Comparison of ENCODE assay signal across 13 cellular contexts in genomic region chr17:4706121-4706520, GRCh38. TPM values are rescaled to one million over a fixed set of nuclear protein-coding genes. Genes with fewer than 3 reads are reported as not detected.
DNase-seq lines count a peak whose midpoint lies in the region; ATAC-seq and TF ChIP-seq lines count a peak whose summit lies in the region.
"Had no signal": no experiment of that assay in that cellular context is flagged by ENCODE, and none has a peak within 500 bp of the region (broad histone marks: within the 10 kb centered on the region; RNA-seq: fewer than 3 reads in every experiment).

No MANE protein-coding gene starts in this region.

- intact Hi-C loops in Caco-2 (cut with micrococcal nuclease; ENCODE audit: unreplicated experiment) (no loop called here), natural killer cell (cut with micrococcal nuclease) (no loop called here), transverse colon (cut with DNase I; ENCODE audit: low total_unique reads) (no loop called here)

- H2BK12ac ChIP-seq in neuronal stem cell (ENCODE audit: low read length), result no peak overlapping the region

- no peaks in the 10 kb centered on the region for H3K4me1 ChIP-seq in Caco-2
- H3K4me1 ChIP-seq in transverse colon, result peaks cover 3 to 31% (median 21%) of the 10 kb centered on the region in 4 donors
- H3K4me1 ChIP-seq in SK-N-SH (ENCODE audit: control insufficient read depth in 1 of 2, insufficient read depth in 2 of 2, low read depth in 1 of 2, low read length in 1 of 2), result peaks cover 0 to 23% of the 10 kb centered on the region in 2 experiments; a peak in 2 of 4 replicates
- peaks cover 12 to 17% of the 10 kb centered on the region in 2 donors for H3K4me1 ChIP-seq in neuronal stem cell (ENCODE audit: control insufficient read depth in 2 of 2, insufficient read depth in 1 of 2, low read depth in 1 of 2, low read length in 2 of 2)

- H3K9ac ChIP-seq in SK-N-SH (no peak overlapping the region), neuronal stem cell (ENCODE audit: low read depth, low read length, poor library complexity) (no peak overlapping the region)

- H3F3A ChIP-seq in SK-N-SH (replicated peaks; ENCODE audit: insufficient read depth), result peaks cover 12% of the 10 kb centered on the region

- H3K4me3 Mint-ChIP-seq in Caco-2 (ENCODE audit: unreplicated experiment), result peak overlapping the region; percentile 82
- H3K4me3 Mint-ChIP-seq in IgD-negative memory B cell, result peak overlapping the region in 3 of 4 donors; percentile 4 to 81 (median 42)
- peak overlapping the region; percentile 43 for H3K4me3 Mint-ChIP-seq in natural killer cell
- H3K4me3 Mint-ChIP-seq: dendritic cell treated with granulocyte-macrophage colony-stimulating factor and Interleukin-4, amounts not matched to agents 40 ng/mL and 50 ng/mL, for 4 days had no signal

- peaks cover 35% of the 10 kb centered on the region for H3K79me2 ChIP-seq in SK-N-SH (ENCODE audit: insufficient read depth)

- H2BK120ac ChIP-seq in neuronal stem cell (ENCODE audit: low read depth, low read length), result no peak overlapping the region

- H2BK5ac ChIP-seq in neuronal stem cell (ENCODE audit: low read length), result no peak overlapping the region

- in situ Hi-C loops in transverse colon (cut with MboI; ENCODE audit: low pct_ligation_motif_present in 1 of 4, low pct_unique_long_range_greater_than_20kb in 1 of 4, low sequenced_read_pairs in 3 of 4), result no loop called here

- H3K14ac ChIP-seq in neuronal stem cell (ENCODE audit: low read length), result no peak overlapping the region

- TF ChIP-seq CTCF in Caco-2 (IDR thresholded peaks at IDR 0.05; ENCODE audit: insufficient read depth in 1 of 2, low read depth in 1 of 2, low read length in 1 of 2, severe bottlenecking in 1 of 2, unreplicated experiment in 1 of 2), result no peak
- TF ChIP-seq CTCF in natural killer cell (IDR thresholded peaks at IDR 0.05), result no peak
- no peak for TF ChIP-seq CTCF in transverse colon (IDR thresholded peaks at IDR 0.05)
- no peak for TF ChIP-seq CTCF in SK-N-SH (IDR thresholded peaks at IDR 0.05)

- H3K4me3 ChIP-seq in Caco-2 (ENCODE audit: low read depth, low read length), result no peak overlapping the region
- H3K4me3 ChIP-seq in transverse colon, result no peak overlapping the region
- H3K4me3 ChIP-seq in SK-N-SH (ENCODE audit: low read depth in 2 of 2, low read length in 1 of 2), result no peak overlapping the region
- no peak overlapping the region for H3K4me3 ChIP-seq in neuronal stem cell (ENCODE audit: low read length in 2 of 2)
- H3K4me3 ChIP-seq: lung, right lobe of liver had no signal

- H3K4me2 ChIP-seq in SK-N-SH, result no peak overlapping the region
- no peak overlapping the region for H3K4me2 ChIP-seq in neuronal stem cell (ENCODE audit: insufficient read depth, low read length, poor library complexity, severe bottlenecking)

- H3K23ac ChIP-seq in neuronal stem cell (ENCODE audit: low read depth, low read length, poor library complexity), result no peak overlapping the region

- no peak for ATAC-seq in natural killer cell
- no peak for ATAC-seq in GM21737 (IDR thresholded peaks at IDR 0.05; ENCODE audit: unreplicated experiment)
- ATAC-seq: right lobe of liver had no signal

- H3K4me1 Mint-ChIP-seq in Caco-2 (ENCODE audit: low read depth, unreplicated experiment), result peaks cover 16% of the 10 kb centered on the region
- peaks cover 27 to 33% (median 29%) of the 10 kb centered on the region in 3 donors for H3K4me1 Mint-ChIP-seq in IgD-negative memory B cell
- H3K4me1 Mint-ChIP-seq in natural killer cell, result peaks cover 34 to 45% of the 10 kb centered on the region in 2 donors

- TF ChIP-seq POLR2A in transverse colon (IDR thresholded peaks at IDR 0.05), result no peak

- TF ChIP-seq RAD21 in SK-N-SH (IDR thresholded peaks at IDR 0.05; ENCODE audit: low read length), result no peak

- BruUV-seq in Caco-2 (replicated peaks; lab: Mats Ljungman, UMichigan), result no TSS peak

- H4K20me1 ChIP-seq in SK-N-SH (ENCODE audit: insufficient read depth), result 0 out of 2 replicates have a peak, but pooled peaks cover 2% of the 10 kb centered on the region

- CTCF ChIA-PET in Caco-2 (lab: Charles Lee) (no interaction called here), SK-N-SH (lab: Yijun Ruan, JAX) (no interaction called here)

- H3K9me3 ChIP-seq in Caco-2 (no peaks in the 10 kb centered on the region), transverse colon (no peaks in the 10 kb centered on the region), SK-N-SH (no peaks in the 10 kb centered on the region), neuronal stem cell (replicated peaks in 1 of 2; ENCODE audit: control insufficient read depth in 2 of 2, insufficient read depth in 1 of 2, low read depth in 1 of 2, low read length in 2 of 2) (no peaks in the 10 kb centered on the region)
- H3K9me3 ChIP-seq: right lobe of liver had no signal

- no peaks in the 10 kb centered on the region for H3K9me2 ChIP-seq in SK-N-SH

- no peak overlapping the region for H3K27ac ChIP-seq in transverse colon
- no peak overlapping the region for H3K27ac ChIP-seq in SK-N-SH (ENCODE audit: low read depth in 2 of 2, low read length in 1 of 2)
- H3K27ac ChIP-seq in neuronal stem cell (replicated peaks; ENCODE audit: low read length), result no peak overlapping the region
- H3K27ac ChIP-seq: right lobe of liver had no signal

- H2AFZ ChIP-seq in SK-N-SH (ENCODE audit: low read depth) (no peak overlapping the region), neuronal stem cell (ENCODE audit: low read length) (no peak overlapping the region)

- no peak overlapping the region for H4K8ac ChIP-seq in neuronal stem cell (ENCODE audit: low read depth, low read length)

- no peak overlapping the region for H3K4ac ChIP-seq in neuronal stem cell (ENCODE audit: low read length)

- TF ChIP-seq EP300 in transverse colon (IDR thresholded peaks at IDR 0.05; ENCODE audit: low read depth), result no peak
- no peak for TF ChIP-seq EP300 in SK-N-SH (IDR thresholded peaks at IDR 0.05; ENCODE audit: borderline replicate concordance in 1 of 2, low read depth in 1 of 2, low read length in 1 of 2)

- H3K36me3 ChIP-seq in Caco-2 (ENCODE audit: control insufficient read depth, insufficient read depth, low read length) (no peaks in the 10 kb centered on the region), transverse colon (no peaks in the 10 kb centered on the region), SK-N-SH (replicated peaks in 1 of 2; ENCODE audit: control insufficient read depth in 1 of 2, insufficient read depth in 2 of 2, low read length in 1 of 2) (no peaks in the 10 kb centered on the region), neuronal stem cell (replicated peaks in 1 of 2; ENCODE audit: control insufficient read depth in 2 of 2, insufficient read depth in 2 of 2, low read length in 2 of 2) (peaks cover 2 to 9% of the 10 kb centered on the region in 2 donors)
- H3K36me3 ChIP-seq: right lobe of liver had no signal

- DNase-seq in Caco-2 (no peak), amniotic epithelial cell (ENCODE audit: low read depth) (peak; percentile 29), natural killer cell (no peak), transverse colon (no peak), SK-N-SH (no peak), neuronal stem cell (ENCODE audit: low spot score) (no peak)
- DNase-seq: NCI-H1436, NCI-H774, right lobe of liver had no signal

- H3K27me3 ChIP-seq in Caco-2 (replicated peaks; ENCODE audit: control insufficient read depth, insufficient read depth, low read length), result no peaks in the 10 kb centered on the region
- H3K27me3 ChIP-seq in transverse colon, result no peaks in the 10 kb centered on the region
- no peaks in the 10 kb centered on the region for H3K27me3 ChIP-seq in SK-N-SH (ENCODE audit: insufficient read depth)
- no peaks in the 10 kb centered on the region for H3K27me3 ChIP-seq in neuronal stem cell (ENCODE audit: control insufficient read depth in 3 of 3, insufficient read depth in 3 of 3, low read depth in 1 of 3, low read length in 3 of 3)
- H3K27me3 ChIP-seq: right lobe of liver had no signal

- H3K9me3 Mint-ChIP-seq in Caco-2 (ENCODE audit: unreplicated experiment) (no peaks in the 10 kb centered on the region), IgD-negative memory B cell (peaks cover 0 to 2% (median 0%) of the 10 kb centered on the region in 3 donors), natural killer cell (no peaks in the 10 kb centered on the region)
- H3K9me3 Mint-ChIP-seq: dendritic cell treated with granulocyte-macrophage colony-stimulating factor and Interleukin-4, amounts not matched to agents 40 ng/mL and 50 ng/mL, for 4 days had no signal

- H3K18ac ChIP-seq in neuronal stem cell (ENCODE audit: low read length), result no peak overlapping the region

- POLR2A ChIA-PET in Caco-2 (lab: Charles Lee) (no interaction called here), SK-N-SH (lab: Yijun Ruan, JAX) (no interaction called here)

- WGBS in transverse colon (ENCODE audit: low coverage in 1 of 2), 2 donors, result 83 to 84% methylated on average over 7 of the region's 7 CpGs
- 93% methylated on average over 7 of the region's 7 CpGs for WGBS in SK-N-SH (ENCODE audit: low lambda C conversion rate)
- WGBS in neuronal stem cell (ENCODE audit: extremely low coverage in 2 of 2, insufficient read length in 2 of 2, insufficient replicate concordance in 1 of 2), 2 donors, result no CpG with 5 or more reads among the region's 7 CpGs

- H3K27ac Mint-ChIP-seq in Caco-2 (ENCODE audit: unreplicated experiment) (no peak overlapping the region), IgD-negative memory B cell (peak overlapping the region in 1 of 3 donors; percentile 92), natural killer cell (no peak overlapping the region)
- H3K27ac Mint-ChIP-seq: dendritic cell treated with granulocyte-macrophage colony-stimulating factor and Interleukin-4, amounts not matched to agents 40 ng/mL and 50 ng/mL, for 4 days had no signal

- peaks cover 41% of the 10 kb centered on the region for H3K36me3 Mint-ChIP-seq in Caco-2 (ENCODE audit: insufficient read depth, unreplicated experiment)
- H3K36me3 Mint-ChIP-seq in IgD-negative memory B cell, result no peaks in the 10 kb centered on the region
- H3K36me3 Mint-ChIP-seq in natural killer cell, result no peaks in the 10 kb centered on the region

- peaks cover 6% of the 10 kb centered on the region for H3K79me1 ChIP-seq in neuronal stem cell (ENCODE audit: low read depth, low read length)

- H2BK15ac ChIP-seq in neuronal stem cell (ENCODE audit: low read length), result no peak overlapping the region

- H4K91ac ChIP-seq in neuronal stem cell (ENCODE audit: low read depth, low read length, poor library complexity), result no peak overlapping the region

- H3K27me3 Mint-ChIP-seq in Caco-2 (ENCODE audit: insufficient read depth, unreplicated experiment), result no peaks in the 10 kb centered on the region
- no peaks in the 10 kb centered on the region for H3K27me3 Mint-ChIP-seq in IgD-negative memory B cell
- H3K27me3 Mint-ChIP-seq in natural killer cell (ENCODE audit: low read depth in 2 of 2), result no peaks in the 10 kb centered on the region
- H3K27me3 Mint-ChIP-seq: dendritic cell treated with granulocyte-macrophage colony-stimulating factor and Interleukin-4, amounts not matched to agents 40 ng/mL and 50 ng/mL, for 4 days had no signal

- no peak overlapping the region for H2AK5ac ChIP-seq in neuronal stem cell (ENCODE audit: low read depth, low read length)

RNA-seq across cellular contexts. Expression of gene PELP1, which starts 2.2 kb away (rescaled TPM):
- total RNA-seq in Caco-2 (2022) (58.2 and 71.6 TPM in 2 replicates), natural killer cell (10 to 100 TPM; 32.3 to 45.8 (median 43.5) TPM), transverse colon (10 to 100 TPM; 12.3 to 42.2 (median 16.1) TPM)
- polyA plus RNA-seq in IgD-negative memory B cell (12.7 TPM), SK-N-SH (2012; rRNA removed) (12.2 and 21.8 TPM in 2 replicates)
- polyA plus RNA-seq in SK-N-SH (2012; cell fraction: cytosol; rRNA removed), result 6.9 and 10.2 TPM in 2 replicates
- polyA plus RNA-seq in SK-N-SH (2012; cell fraction: nucleus; rRNA removed), result 63.1 and 71.2 TPM in 2 replicates
- 45.3 TPM for polyA plus RNA-seq in neuronal stem cell (2013, experiment 1 of 2)
- 45.1 TPM for polyA plus RNA-seq in neuronal stem cell (2013, experiment 2 of 2)

RNA-seq across cellular contexts. Expression of gene ARRB2, which starts 4.3 kb away (rescaled TPM):
- total RNA-seq in Caco-2 (2022), result 37.1 and 37.8 TPM in 2 replicates
- polyA plus RNA-seq in IgD-negative memory B cell, result 21.5 TPM
- total RNA-seq in natural killer cell, result 100 to 1,000 TPM; 314 to 374 (median 335) TPM
- 10 to 100 TPM; 19.3 to 47.9 (median 36.8) TPM for total RNA-seq in transverse colon
- 17.3 and 24.6 TPM in 2 replicates for polyA plus RNA-seq in SK-N-SH (2012; rRNA removed)
- 13.2 and 16.2 TPM in 2 replicates for polyA plus RNA-seq in SK-N-SH (2012; cell fraction: cytosol; rRNA removed)
- 30.4 and 40.1 TPM in 2 replicates for polyA plus RNA-seq in SK-N-SH (2012; cell fraction: nucleus; rRNA removed)
- polyA plus RNA-seq in neuronal stem cell (2013, experiment 1 of 2), result 76.8 TPM
- polyA plus RNA-seq in neuronal stem cell (2013, experiment 2 of 2), result 75.4 TPM

RNA-seq across cellular contexts. Expression of gene MED11, which starts 25.1 kb away (rescaled TPM):
- total RNA-seq in Caco-2 (2022) (9.1 and 9.4 TPM in 2 replicates), natural killer cell (10 to 100 TPM in 2 of 3 donors, 1 to 10 TPM in 1; 9.1 to 15.0 (median 10.5) TPM), transverse colon (10 to 100 TPM in 3 of 4 donors, 1 to 10 TPM in 1; 1.4 to 60.8 (median 34.1) TPM)
- polyA plus RNA-seq in IgD-negative memory B cell (48.1 TPM), SK-N-SH (2012; rRNA removed) (51.0 and 54.4 TPM in 2 replicates)
- 37.1 and 45.1 TPM in 2 replicates for polyA plus RNA-seq in SK-N-SH (2012; cell fraction: cytosol; rRNA removed)
- polyA plus RNA-seq in SK-N-SH (2012; cell fraction: nucleus; rRNA removed), result 42.9 and 56.8 TPM in 2 replicates
- 25.0 TPM for polyA plus RNA-seq in neuronal stem cell (2013, experiment 1 of 2)
- polyA plus RNA-seq in neuronal stem cell (2013, experiment 2 of 2), result 26.3 TPM

RNA-seq across cellular contexts. Expression of gene ZMYND15, which starts 33.5 kb away (rescaled TPM):
- total RNA-seq in Caco-2 (2022) (2.2 and 3.5 TPM in 2 replicates), natural killer cell (1 to 10 TPM in 1 of 3 donors, under 1 TPM in 2; 0.52 to 3.5 (median 0.93) TPM), transverse colon (1 to 10 TPM in 1 of 4 donors, under 1 TPM in 1, not detected in 2; 0.82 to 1.4 TPM)
- polyA plus RNA-seq in IgD-negative memory B cell (not detected), SK-N-SH (2012; rRNA removed) (0.06 and 0.08 TPM in 2 replicates)
- polyA plus RNA-seq in SK-N-SH (2012; cell fraction: cytosol; rRNA removed), result 0.03 TPM in 2 replicates
- 0.22 and 0.39 TPM in 2 replicates for polyA plus RNA-seq in SK-N-SH (2012; cell fraction: nucleus; rRNA removed)
- 0.17 TPM for polyA plus RNA-seq in neuronal stem cell (2013, experiment 1 of 2)
- polyA plus RNA-seq in neuronal stem cell (2013, experiment 2 of 2), result 0.14 TPM

RNA-seq across cellular contexts. Expression of gene CXCL16, which starts 33.6 kb away (rescaled TPM):
- 44.8 and 55.3 TPM in 2 replicates for total RNA-seq in Caco-2 (2022)
- polyA plus RNA-seq in IgD-negative memory B cell, result 17.7 TPM
- 10 to 100 TPM in 2 of 3 donors, 1 to 10 TPM in 1; 4.0 to 31.8 (median 16.0) TPM for total RNA-seq in natural killer cell
- 10 to 100 TPM; 13.0 to 72.6 (median 27.0) TPM for total RNA-seq in transverse colon
- 3.4 and 4.3 TPM in 2 replicates for polyA plus RNA-seq in SK-N-SH (2012; rRNA removed)
- polyA plus RNA-seq in SK-N-SH (2012; cell fraction: cytosol; rRNA removed), result 3.6 and 4.6 TPM in 2 replicates
- 1.5 and 1.7 TPM in 2 replicates for polyA plus RNA-seq in SK-N-SH (2012; cell fraction: nucleus; rRNA removed)
- 0.20 TPM for polyA plus RNA-seq in neuronal stem cell (2013, experiment 1 of 2)
- 0.24 TPM for polyA plus RNA-seq in neuronal stem cell (2013, experiment 2 of 2)
